ENCODE assay signal across 3 cellular contexts in the genomic region with DNA sequence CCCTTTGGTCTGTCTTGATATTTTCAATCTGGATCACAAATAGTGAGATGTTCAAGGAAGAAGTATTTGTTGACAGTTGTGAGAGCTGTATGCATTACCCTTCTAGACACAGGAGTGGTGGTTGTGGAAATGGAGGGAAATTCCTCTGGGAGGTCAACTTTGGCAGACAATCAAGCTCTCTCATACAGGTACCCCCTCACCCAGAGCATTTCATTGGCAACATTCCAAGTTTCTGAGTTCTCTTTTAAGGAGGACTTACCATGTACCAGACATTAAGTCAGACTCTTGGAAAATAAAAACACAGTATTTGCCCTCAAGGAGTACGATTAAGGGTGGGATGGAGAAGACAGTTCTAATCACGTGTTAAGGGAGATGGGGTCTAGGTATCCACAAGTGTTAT.
TF ChIP-seq lines count a peak whose summit lies in the region.

No MANE protein-coding gene starts in this region.

TF ChIP-seq in A549, 52 proteins besides CTCF, POLR2A, EP300 and RAD21 (continues in another document):
- TF ChIP-seq, protein P1, sequence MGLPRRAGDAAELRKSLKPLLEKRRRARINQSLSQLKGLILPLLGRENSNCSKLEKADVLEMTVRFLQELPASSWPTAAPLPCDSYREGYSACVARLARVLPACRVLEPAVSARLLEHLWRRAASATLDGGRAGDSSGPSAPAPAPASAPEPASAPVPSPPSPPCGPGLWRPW (IDR thresholded peaks at IDR 0.05), result no peak
- TF ChIP-seq NR3C1 (IDR thresholded peaks at IDR 0.05) (no peak), RARB (CRISPR knock-in tag; IDR thresholded peaks at IDR 0.05) (no peak), CBX8 (IDR thresholded peaks at IDR 0.05) (no peak), ZSCAN20 (CRISPR knock-in tag; IDR thresholded peaks at IDR 0.05) (no peak), ZC3H11A (IDR thresholded peaks at IDR 0.05) (no peak), KDM5A (IDR thresholded peaks at IDR 0.05) (no peak), EHF (CRISPR knock-in tag; IDR thresholded peaks at IDR 0.05) (no peak), TP53 (CRISPR knock-in tag; IDR thresholded peaks at IDR 0.05) (no peak)
- TF ChIP-seq, protein P2, sequence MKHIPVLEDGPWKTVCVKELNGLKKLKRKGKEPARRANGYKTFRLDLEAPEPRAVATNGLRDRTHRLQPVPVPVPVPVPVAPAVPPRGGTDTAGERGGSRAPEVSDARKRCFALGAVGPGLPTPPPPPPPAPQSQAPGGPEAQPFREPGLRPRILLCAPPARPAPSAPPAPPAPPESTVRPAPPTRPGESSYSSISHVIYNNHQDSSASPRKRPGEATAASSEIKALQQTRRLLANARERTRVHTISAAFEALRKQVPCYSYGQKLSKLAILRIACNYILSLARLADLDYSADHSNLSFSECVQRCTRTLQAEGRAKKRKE (CRISPR knock-in tag; IDR thresholded peaks at IDR 0.05; ENCODE audit: low read depth), result no peak
- TF ChIP-seq, protein P3, sequence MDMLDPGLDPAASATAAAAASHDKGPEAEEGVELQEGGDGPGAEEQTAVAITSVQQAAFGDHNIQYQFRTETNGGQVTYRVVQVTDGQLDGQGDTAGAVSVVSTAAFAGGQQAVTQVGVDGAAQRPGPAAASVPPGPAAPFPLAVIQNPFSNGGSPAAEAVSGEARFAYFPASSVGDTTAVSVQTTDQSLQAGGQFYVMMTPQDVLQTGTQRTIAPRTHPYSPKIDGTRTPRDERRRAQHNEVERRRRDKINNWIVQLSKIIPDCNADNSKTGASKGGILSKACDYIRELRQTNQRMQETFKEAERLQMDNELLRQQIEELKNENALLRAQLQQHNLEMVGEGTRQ (IDR thresholded peaks at IDR 0.05), result no peak
- TF ChIP-seq, protein P4, sequence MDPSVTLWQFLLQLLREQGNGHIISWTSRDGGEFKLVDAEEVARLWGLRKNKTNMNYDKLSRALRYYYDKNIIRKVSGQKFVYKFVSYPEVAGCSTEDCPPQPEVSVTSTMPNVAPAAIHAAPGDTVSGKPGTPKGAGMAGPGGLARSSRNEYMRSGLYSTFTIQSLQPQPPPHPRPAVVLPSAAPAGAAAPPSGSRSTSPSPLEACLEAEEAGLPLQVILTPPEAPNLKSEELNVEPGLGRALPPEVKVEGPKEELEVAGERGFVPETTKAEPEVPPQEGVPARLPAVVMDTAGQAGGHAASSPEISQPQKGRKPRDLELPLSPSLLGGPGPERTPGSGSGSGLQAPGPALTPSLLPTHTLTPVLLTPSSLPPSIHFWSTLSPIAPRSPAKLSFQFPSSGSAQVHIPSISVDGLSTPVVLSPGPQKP (IDR thresholded peaks at IDR 0.05; ENCODE audit: low read depth, low read length), result no peak
- TF ChIP-seq, protein P5, sequence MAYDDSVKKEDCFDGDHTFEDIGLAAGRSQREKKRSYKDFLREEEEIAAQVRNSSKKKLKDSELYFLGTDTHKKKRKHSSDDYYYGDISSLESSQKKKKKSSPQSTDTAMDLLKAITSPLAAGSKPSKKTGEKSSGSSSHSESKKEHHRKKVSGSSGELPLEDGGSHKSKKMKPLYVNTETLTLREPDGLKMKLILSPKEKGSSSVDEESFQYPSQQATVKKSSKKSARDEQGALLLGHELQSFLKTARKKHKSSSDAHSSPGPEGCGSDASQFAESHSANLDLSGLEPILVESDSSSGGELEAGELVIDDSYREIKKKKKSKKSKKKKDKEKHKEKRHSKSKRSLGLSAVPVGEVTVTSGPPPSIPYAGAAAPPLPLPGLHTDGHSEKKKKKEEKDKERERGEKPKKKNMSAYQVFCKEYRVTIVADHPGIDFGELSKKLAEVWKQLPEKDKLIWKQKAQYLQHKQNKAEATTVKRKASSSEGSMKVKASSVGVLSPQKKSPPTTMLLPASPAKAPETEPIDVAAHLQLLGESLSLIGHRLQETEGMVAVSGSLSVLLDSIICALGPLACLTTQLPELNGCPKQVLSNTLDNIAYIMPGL (CRISPR knock-in tag; IDR thresholded peaks at IDR 0.05; ENCODE audit: borderline replicate concordance), result no peak
- TF ChIP-seq, protein P6, sequence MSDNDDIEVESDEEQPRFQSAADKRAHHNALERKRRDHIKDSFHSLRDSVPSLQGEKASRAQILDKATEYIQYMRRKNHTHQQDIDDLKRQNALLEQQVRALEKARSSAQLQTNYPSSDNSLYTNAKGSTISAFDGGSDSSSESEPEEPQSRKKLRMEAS (IDR thresholded peaks at IDR 0.05), result no peak
- TF ChIP-seq, protein P7, sequence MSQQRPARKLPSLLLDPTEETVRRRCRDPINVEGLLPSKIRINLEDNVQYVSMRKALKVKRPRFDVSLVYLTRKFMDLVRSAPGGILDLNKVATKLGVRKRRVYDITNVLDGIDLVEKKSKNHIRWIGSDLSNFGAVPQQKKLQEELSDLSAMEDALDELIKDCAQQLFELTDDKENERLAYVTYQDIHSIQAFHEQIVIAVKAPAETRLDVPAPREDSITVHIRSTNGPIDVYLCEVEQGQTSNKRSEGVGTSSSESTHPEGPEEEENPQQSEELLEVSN (IDR thresholded peaks at IDR 0.05; ENCODE audit: borderline replicate concordance, low read depth), result no peak

TF ChIP-seq in GM12891, 5 proteins besides CTCF, POLR2A, EP300 and RAD21:
- TF ChIP-seq TAF1 (IDR thresholded peaks at IDR 0.05; ENCODE audit: low read depth, low read length) (no peak), POLR2AphosphoS5 (IDR thresholded peaks at IDR 0.05; ENCODE audit: low read depth, low read length) (no peak), PAX5 (IDR thresholded peaks at IDR 0.05; ENCODE audit: insufficient read depth, low read length, severe bottlenecking) (no peak), POU2F2 (IDR thresholded peaks at IDR 0.05; ENCODE audit: low read depth, low read length) (no peak), SPI1 (IDR thresholded peaks at IDR 0.05; ENCODE audit: low read depth, low read length) (no peak)

TF ChIP-seq in H1, 55 proteins besides CTCF, POLR2A, EP300 and RAD21:
- TF ChIP-seq ZNF274 (IDR thresholded peaks at IDR 0.05; ENCODE audit: borderline replicate concordance, extremely low read depth, low read length), result no peak
- TF ChIP-seq TBP (IDR thresholded peaks at IDR 0.05; ENCODE audit: low read depth, low read length), result no peak
- TF ChIP-seq SAP30 (IDR thresholded peaks at IDR 0.05; ENCODE audit: insufficient read depth, insufficient replicate concordance, low read length), result no peak
- TF ChIP-seq TEAD4 (IDR thresholded peaks at IDR 0.05; ENCODE audit: low read depth, low read length), result no peak
- no peak for TF ChIP-seq SUZ12 (IDR thresholded peaks at IDR 0.05; ENCODE audit: low read length)
- no peak for TF ChIP-seq SIN3A (conservative IDR thresholded peaks at IDR 0.05 in 1 of 2, IDR thresholded peaks at IDR 0.05 in 1 of 2; ENCODE audit: low read depth in 1 of 2, low read length in 2 of 2)
- TF ChIP-seq KDM1A (IDR thresholded peaks at IDR 0.05; ENCODE audit: borderline replicate concordance, low read length), result no peak
- TF ChIP-seq NRF1 (IDR thresholded peaks at IDR 0.05; ENCODE audit: low read depth, low read length), result no peak
TF ChIP-seq in H1: peak in this region for 0.
